ENCODE assay signal across 28 cellular contexts in genomic region chr4:178090640-178091411, GRCh38.
DNase-seq lines count a peak whose midpoint lies in the region; ATAC-seq, FAIRE-seq and TF ChIP-seq lines count a peak whose summit lies in the region.
"Had no signal": no experiment of that assay in that cellular context is flagged by ENCODE, and none has a peak within 500 bp of the region (broad histone marks: within the 10 kb centered on the region; RNA-seq: fewer than 3 reads in every experiment).

No MANE protein-coding gene starts in this region.

- intact Hi-C loops in right cardiac atrium (cut with DNase I) (no loop called here), left ventricle myocardium superior (cut with micrococcal nuclease) (no loop called here)

- H2AFZ ChIP-seq in H1 (ENCODE audit: low read length) (peak overlapping the region; percentile 86), neuronal stem cell (ENCODE audit: low read length) (no peak overlapping the region), GM23248 (no peak overlapping the region)

- POLR2A ChIA-PET in H1 (lab: Charles Lee; ENCODE audit: partially characterized antibody), result no interaction called here

- no peak overlapping the region for H3K4ac ChIP-seq in H1 (replicated peaks; ENCODE audit: insufficient read length, low read depth, low read length)
- no peak overlapping the region for H3K4ac ChIP-seq in neuronal stem cell (ENCODE audit: low read length)

- ATAC-seq in right cardiac atrium, result no peak
- no peak for ATAC-seq in left ventricle myocardium superior
- no peak for ATAC-seq in HG02884 (IDR thresholded peaks at IDR 0.05; ENCODE audit: unreplicated experiment)
- ATAC-seq: activated T-helper 17 cell treated with anti-CD3 and anti-CD28 coated beads, Interleukin-2, amount 50 U/mL, for 72 hours; stimulated activated naive B cell treated with anti-CD40 and anti-IgM and Interleukin-4, amounts not matched to agents 10 μg/mL and 1 μg/mL and 100 μg/mL, for 72 hours had no signal

- H4K8ac ChIP-seq in H1 (ENCODE audit: extremely low read depth, insufficient read depth, low read length) (no peak overlapping the region), neuronal stem cell (ENCODE audit: low read depth, low read length) (no peak overlapping the region)

- H3K27ac ChIP-seq in right cardiac atrium (ENCODE audit: low read length) (no peak overlapping the region), H1 (ENCODE audit: low read depth, low read length) (peak overlapping the region; percentile 50; the same call in 1 of the 2 replicates), neuronal stem cell (replicated peaks; ENCODE audit: low read length) (no peak overlapping the region), GM23248 (no peak overlapping the region)
- H3K27ac ChIP-seq: epithelial cell of prostate, HL-60, Peyer's patch had no signal

- H2BK15ac ChIP-seq in H1 (ENCODE audit: low read length) (no peak overlapping the region), neuronal stem cell (ENCODE audit: low read length) (no peak overlapping the region)

- H2BK20ac ChIP-seq in H1 (ENCODE audit: low read length), result peak overlapping the region; percentile 86; the same call in 1 of the 2 replicates

- no peak for TF ChIP-seq CTCF in H1 (IDR thresholded peaks at IDR 0.05; ENCODE audit: control extremely low read depth in 1 of 3, insufficient read depth in 1 of 3, low read depth in 1 of 3, low read length in 3 of 3)

- H3K79me2 ChIP-seq in H1 (ENCODE audit: control insufficient read depth in 1 of 2, insufficient read depth in 2 of 2, low read length in 2 of 2), result no peaks in the 10 kb centered on the region
- H3K79me2 ChIP-seq in GM23248 (ENCODE audit: insufficient read depth), result no peaks in the 10 kb centered on the region

- H2BK5ac ChIP-seq in H1 (ENCODE audit: low read depth, low read length), result no peak overlapping the region; the same call in 1 of the 2 replicates
- no peak overlapping the region for H2BK5ac ChIP-seq in neuronal stem cell (ENCODE audit: low read length)

- H3K79me1 ChIP-seq in H1 (ENCODE audit: low read depth, low read length), result no peaks in the 10 kb centered on the region
- H3K79me1 ChIP-seq in neuronal stem cell (ENCODE audit: low read depth, low read length), result no peaks in the 10 kb centered on the region

- CTCF ChIA-PET in H1 (lab: Charles Lee; ENCODE audit: partially characterized antibody), result interaction anchor here (0.7 kb wide), 1 partner anchor 27 kb away, joined by 3 read pairs; no protein-coding TSS in a partner anchor

- H3K9ac ChIP-seq in H1 (replicated peaks in 1 of 4; ENCODE audit: extremely low read depth in 1 of 4, low read depth in 3 of 4, low read length in 3 of 4) (no peak overlapping the region), neuronal stem cell (ENCODE audit: low read depth, low read length, poor library complexity) (no peak overlapping the region), GM23248 (no peak overlapping the region)

- TF ChIP-seq EP300 in H1 (IDR thresholded peaks at IDR 0.05; ENCODE audit: borderline replicate concordance in 1 of 2, low read depth in 2 of 2, low read length in 2 of 2), result no peak

- 0 out of 2 replicates have a peak overlapping the region, but pooled peaks have one; percentile 7 for H3K18ac ChIP-seq in H1 (ENCODE audit: extremely low read depth, low read length)
- peak overlapping the region; percentile 80 for H3K18ac ChIP-seq in neuronal stem cell (ENCODE audit: low read length)

- H3K4me1 ChIP-seq in right cardiac atrium (ENCODE audit: control insufficient read depth, insufficient read depth, low read length), result no peaks in the 10 kb centered on the region
- peaks cover 0 to 5% (median 1%) of the 10 kb centered on the region in 4 experiments; a peak in 3 of 7 replicates for H3K4me1 ChIP-seq in H1 (replicated peaks in 1 of 4; ENCODE audit: control insufficient read depth in 3 of 4, insufficient read depth in 4 of 4, low read length in 3 of 4)
- no peaks in the 10 kb centered on the region for H3K4me1 ChIP-seq in neuronal stem cell (ENCODE audit: control insufficient read depth in 2 of 2, insufficient read depth in 1 of 2, low read depth in 1 of 2, low read length in 2 of 2)
- no peaks in the 10 kb centered on the region for H3K4me1 ChIP-seq in GM23248 (ENCODE audit: insufficient read depth)
- H3K4me1 ChIP-seq: Peyer's patch had no signal

- in situ Hi-C loops in GM23248 (cut with MboI), result no loop called here

- WGBS in right cardiac atrium, result 87% methylated on average over 20 of the region's 20 CpGs
- WGBS in H1 (ENCODE audit: extremely low coverage in 1 of 2, insufficient coverage in 1 of 2, insufficient read length in 1 of 2, insufficient replicate concordance in 2 of 2, low coverage in 1 of 2, low lambda C conversion rate in 2 of 2, missing lambda C conversion rate in 1 of 2), 2 experiments, result 89% methylated on average over 19 of the region's 20 CpGs; no CpG with 5 or more reads in 1 of the 2 experiments
- no CpG with 5 or more reads among the region's 20 CpGs for WGBS in neuronal stem cell (ENCODE audit: extremely low coverage in 2 of 2, insufficient read length in 2 of 2, insufficient replicate concordance in 1 of 2), 2 donors
- 36 to 41% methylated on average over 19 to 20 of the region's 20 CpGs for WGBS in GM23248 (ENCODE audit: low coverage in 1 of 2, low lambda C conversion rate in 2 of 2, missing lambda C conversion rate in 2 of 2), 2 experiments

- H3K9me3 ChIP-seq in right cardiac atrium (ENCODE audit: control insufficient read depth, low read length) (no peaks in the 10 kb centered on the region), H1 (ENCODE audit: insufficient read depth in 2 of 2, low read depth in 1 of 2, low read length in 1 of 2) (no peaks in the 10 kb centered on the region), neuronal stem cell (replicated peaks in 1 of 2; ENCODE audit: control insufficient read depth in 2 of 2, insufficient read depth in 1 of 2, low read depth in 1 of 2, low read length in 2 of 2) (no peaks in the 10 kb centered on the region), GM23248 (ENCODE audit: low read depth) (no peaks in the 10 kb centered on the region)
- H3K9me3 ChIP-seq: Peyer's patch had no signal

- H4K91ac ChIP-seq in H1 (replicated peaks; ENCODE audit: insufficient read length, low read length) (no peak overlapping the region), neuronal stem cell (ENCODE audit: low read depth, low read length, poor library complexity) (no peak overlapping the region)

- H3K23me2 ChIP-seq in H1 (ENCODE audit: low read depth, low read length), result no peaks in the 10 kb centered on the region

- DNase-seq in right cardiac atrium, result peak in 2 of 3 donors; percentile 28 to 32
- DNase-seq in left ventricle myocardium superior, result no peak
- DNase-seq in H1 (ENCODE audit: low read depth in 1 of 2, low spot score in 2 of 2), result no peak
- no peak for DNase-seq in neuronal stem cell (ENCODE audit: low spot score)
- no peak for DNase-seq in GM23248
- no peak for DNase-seq in stimulated activated CD8-positive, alpha-beta memory T cell treated with anti-CD3 and anti-CD28 coated beads, Interleukin-4, amount 100 ng/mL, for 48 hours
- no peak for DNase-seq in NCI-H1417 treated with DMSO at 0.1 percent for 48 hours (lab: John Stamatoyannopoulos, UW)
- DNase-seq: activated CD4-positive, alpha-beta T cell treated with anti-CD3 and anti-CD28 coated beads for 4 hours; CD4-positive, CD25-positive, alpha-beta regulatory T cell; DMS79 treated with DMSO at 0.1 percent for 48 hours; effector CD4-positive, alpha-beta T cell; GDM1; glutamatergic neuron; Karpas-422; MV-4-11; naive B cell; NCI-H146; SHP77 treated with DMSO at 0.1 percent for 48 hours; stimulated activated naive B cell treated with anti-CD40 and anti-IgM and Interleukin-4, amounts not matched to agents 10 μg/mL and 1 μg/mL and 100 μg/mL, for 72 hours; SW 1271 had no signal

- H4K5ac ChIP-seq in H1 (ENCODE audit: insufficient read length, low read depth, low read length), result no peak overlapping the region

- no peaks in the 10 kb centered on the region for H3K36me3 ChIP-seq in H1 (ENCODE audit: control insufficient read depth in 2 of 4, insufficient read depth in 4 of 4, low read length in 3 of 4)
- no peaks in the 10 kb centered on the region for H3K36me3 ChIP-seq in neuronal stem cell (replicated peaks in 1 of 2; ENCODE audit: control insufficient read depth in 2 of 2, insufficient read depth in 2 of 2, low read length in 2 of 2)
- H3K36me3 ChIP-seq in GM23248 (ENCODE audit: low read depth), result no peaks in the 10 kb centered on the region
- H3K36me3 ChIP-seq: Peyer's patch had no signal

- H3K14ac ChIP-seq in H1 (ENCODE audit: insufficient read length) (no peak overlapping the region), neuronal stem cell (ENCODE audit: low read length) (no peak overlapping the region)

- no peak for FAIRE-seq in H1 (lab: Jason Lieb, UNC)
- FAIRE-seq: A204.1, bronchial epithelial cell, colon had no signal

- H3F3A ChIP-seq in GM23248 (ENCODE audit: insufficient read depth), result no peaks in the 10 kb centered on the region

- H3K23ac ChIP-seq in H1 (ENCODE audit: insufficient read length) (no peak overlapping the region), neuronal stem cell (ENCODE audit: low read depth, low read length, poor library complexity) (no peak overlapping the region)

- H3K27me3 ChIP-seq in right cardiac atrium (ENCODE audit: control insufficient read depth, insufficient read depth) (no peaks in the 10 kb centered on the region), H1 (replicated peaks in 1 of 4; ENCODE audit: control insufficient read depth in 3 of 4, extremely low read depth in 1 of 4, insufficient read depth in 3 of 4, low read length in 3 of 4) (no peaks in the 10 kb centered on the region), neuronal stem cell (ENCODE audit: control insufficient read depth in 3 of 3, insufficient read depth in 3 of 3, low read depth in 1 of 3, low read length in 3 of 3) (no peaks in the 10 kb centered on the region), GM23248 (replicated peaks; ENCODE audit: insufficient read depth) (no peaks in the 10 kb centered on the region)
- H3K27me3 ChIP-seq: Peyer's patch had no signal

- H3K4me3 ChIP-seq in right cardiac atrium (ENCODE audit: low read length) (no peak overlapping the region), H1 (ENCODE audit: extremely low read depth in 1 of 4, insufficient read depth in 2 of 4, low read depth in 3 of 4, low read length in 4 of 4) (no peak overlapping the region), neuronal stem cell (ENCODE audit: low read length in 2 of 2) (no peak overlapping the region), GM23248 (no peak overlapping the region)
- H3K4me3 ChIP-seq: Peyer's patch had no signal

- no peaks in the 10 kb centered on the region for H3K9me2 ChIP-seq in GM23248 (ENCODE audit: insufficient read depth)

- H3K4me2 ChIP-seq in H1 (ENCODE audit: insufficient read depth in 1 of 2, low read depth in 2 of 2, low read length in 2 of 2), result no peak overlapping the region
- H3K4me2 ChIP-seq in neuronal stem cell (ENCODE audit: insufficient read depth, low read length, poor library complexity, severe bottlenecking), result no peak overlapping the region
- H3K4me2 ChIP-seq in GM23248 (ENCODE audit: unreplicated experiment), result no peak overlapping the region

- H3K56ac ChIP-seq in H1 (replicated peaks; ENCODE audit: insufficient read length, low read depth, low read length), result no peak overlapping the region

- no peak for TF ChIP-seq POLR2A in H1 (IDR thresholded peaks at IDR 0.05; ENCODE audit: control extremely low read depth in 1 of 2, low read depth in 2 of 2, low read length in 2 of 2)

- no peak overlapping the region for H2AK5ac ChIP-seq in H1 (ENCODE audit: low read depth, low read length)
- H2AK5ac ChIP-seq in neuronal stem cell (ENCODE audit: low read depth, low read length), result peak overlapping the region; percentile 89

- H4K20me1 ChIP-seq in H1 (replicated peaks in 1 of 2; ENCODE audit: control insufficient read depth in 1 of 2, insufficient read depth in 2 of 2, low read length in 2 of 2), result no peaks in the 10 kb centered on the region
- no peaks in the 10 kb centered on the region for H4K20me1 ChIP-seq in GM23248 (ENCODE audit: insufficient read depth)

- H2BK120ac ChIP-seq in H1 (replicated peaks; ENCODE audit: low read depth, low read length) (no peak overlapping the region), neuronal stem cell (ENCODE audit: low read depth, low read length) (peak overlapping the region; percentile 61)

- TF ChIP-seq RAD21 in H1 (IDR thresholded peaks at IDR 0.05 in 1 of 2, conservative IDR thresholded peaks at IDR 0.05 in 1 of 2; ENCODE audit: low read depth in 2 of 2, low read length in 2 of 2), result no peak

- H2BK12ac ChIP-seq in H1 (ENCODE audit: low read depth, low read length) (0 out of 2 replicates have a peak overlapping the region, but pooled peaks have one; percentile 87), neuronal stem cell (ENCODE audit: low read length) (no peak overlapping the region)

Comparison
In these comparisons a context has a peak if more than half of its experiments do, and no peak if none do; other contexts are left out.
1. DNase-seq: peak in right cardiac atrium (2 of 3); none in left ventricle myocardium superior (single experiment), H1 (0 of 2), neuronal stem cell (single experiment), GM23248 (single experiment), stimulated activated CD8-positive, alpha-beta memory T cell treated with anti-CD3 and anti-CD28 coated beads, Interleukin-4, amount 100 ng/mL, for 48 hours (single experiment) and NCI-H1417 treated with DMSO at 0.1 percent for 48 hours (single experiment).